ENCODE assay signal across 16 cellular contexts in the genomic region with DNA sequence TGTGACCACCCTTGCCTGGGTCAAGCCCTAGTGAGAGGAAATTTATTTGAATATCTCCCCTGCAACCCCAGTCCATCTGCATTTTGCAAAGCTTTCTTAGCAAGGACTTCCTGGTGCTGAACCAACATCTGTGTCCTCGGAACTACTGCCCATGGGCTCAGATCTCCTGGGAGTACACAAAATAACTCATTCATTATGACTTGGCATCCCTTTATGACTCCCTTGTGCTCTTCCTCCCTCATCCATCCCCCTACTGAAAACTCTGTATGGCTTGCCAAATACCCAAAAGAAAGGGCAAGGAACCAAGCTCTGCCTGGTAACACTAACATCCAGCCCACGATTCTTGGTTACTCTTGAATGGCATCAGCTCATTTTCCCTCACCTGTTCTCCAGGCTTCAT.
A peak's percentile ranks its signal among the peaks of the same experiment; 100 is the strongest.
DNase-seq lines count a peak whose midpoint lies in the region; ATAC-seq lines count a peak whose summit lies in the region.
"Had no signal": no experiment of that assay in that cellular context is flagged by ENCODE, and none has a peak within 500 bp of the region (broad histone marks: within the 10 kb centered on the region; RNA-seq: fewer than 3 reads in every experiment).

No MANE protein-coding gene starts in this region.

- WGBS in mesendoderm (ENCODE audit: extremely low coverage, insufficient coverage, low lambda C conversion rate) = no CpG with 5 or more reads among the region's 2 CpGs

- H4K8ac ChIP-seq in mesendoderm (ENCODE audit: low read depth, low read length) = no peak overlapping the region

- no peaks in the 10 kb centered on the region for H3K36me3 ChIP-seq in mesendoderm (ENCODE audit: control insufficient read depth, insufficient read depth, low read length)

- no peaks in the 10 kb centered on the region for H3K79me2 ChIP-seq in mesendoderm (ENCODE audit: control insufficient read depth, insufficient read depth, low read length)

- H2BK15ac ChIP-seq in mesendoderm (replicated peaks; ENCODE audit: low read depth) = no peak overlapping the region

- no peaks in the 10 kb centered on the region for H3K4me1 ChIP-seq in mesendoderm (ENCODE audit: control insufficient read depth, low read depth, low read length)
- H3K4me1 ChIP-seq: A549 had no signal

- no peak overlapping the region for H3K4ac ChIP-seq in mesendoderm (ENCODE audit: low read depth, low read length)

- no peak overlapping the region for H2BK120ac ChIP-seq in mesendoderm (ENCODE audit: low read depth, low read length)

- H3K23ac ChIP-seq in mesendoderm (ENCODE audit: low read length) = no peak overlapping the region

- H3K56ac ChIP-seq in mesendoderm (ENCODE audit: low read length) = no peak overlapping the region

- DNase-seq in C1 segment of cervical spinal cord (lab: John Stamatoyannopoulos, UW) (peak in 9 of 14 donors; percentile 14 to 49 (median 36)), hypothalamus (lab: John Stamatoyannopoulos, UW) (peak in 30 of 51 donors; percentile 19 to 84 (median 48)), posterior cingulate gyrus (peak in 6 of 10 donors; percentile 21 to 79 (median 36)), mesendoderm (no peak)
- DNase-seq: CD8-positive, alpha-beta memory T cell; DMS 273 treated with DMSO at 0.1 percent for 48 hours; NCI-H1436; NCI-H2029 treated with DMSO at 0.1 percent for 48 hours; NCI-H510A; SHP77 treated with DMSO at 0.1 percent for 48 hours had no signal

- H3K4me3 ChIP-seq in mesendoderm (ENCODE audit: low read length) = no peak overlapping the region
- H3K4me3 ChIP-seq: A549, GM23338 had no signal

- intact Hi-C loops in posterior cingulate gyrus (cut with DNase I) = loop anchor here (5.0 kb wide), 1 partner anchor 46 kb away; no protein-coding TSS in a partner anchor

- no peak overlapping the region for H3K9ac ChIP-seq in mesendoderm (ENCODE audit: low read length)

- H3K27ac ChIP-seq in cingulate gyrus (ENCODE audit: low read depth, low read length) (peak overlapping the region; percentile 95), mesendoderm (ENCODE audit: low read depth, low read length) (no peak overlapping the region)
- H3K27ac ChIP-seq: A549 had no signal

- ATAC-seq in GM18909 (IDR thresholded peaks at IDR 0.05; ENCODE audit: poor library complexity, unreplicated experiment) = no peak
- no peak for ATAC-seq in GM19351 (IDR thresholded peaks at IDR 0.05; ENCODE audit: unreplicated experiment)
- ATAC-seq in GM21423 (IDR thresholded peaks at IDR 0.05; ENCODE audit: unreplicated experiment) = no peak
- ATAC-seq: A549, GM23338 had no signal

- H3K18ac ChIP-seq in mesendoderm (ENCODE audit: low read length) = no peak overlapping the region

- no peaks in the 10 kb centered on the region for H3K79me1 ChIP-seq in mesendoderm (ENCODE audit: low read length)

- no peak overlapping the region for H4K5ac ChIP-seq in mesendoderm (ENCODE audit: low read length)

- H3K27me3 ChIP-seq in mesendoderm (ENCODE audit: insufficient read depth, low read length, poor library complexity) = no peaks in the 10 kb centered on the region

- H2AK5ac ChIP-seq in mesendoderm (ENCODE audit: low read length) = no peak overlapping the region

- H3K4me2 ChIP-seq in mesendoderm (ENCODE audit: low read length) = no peak overlapping the region
- H3K4me2 ChIP-seq: A549, GM23338 had no signal

- no peak overlapping the region for H2BK5ac ChIP-seq in mesendoderm (ENCODE audit: low read length)
